1 cellular context compared by ENCODE assay signal in the genomic region with DNA sequence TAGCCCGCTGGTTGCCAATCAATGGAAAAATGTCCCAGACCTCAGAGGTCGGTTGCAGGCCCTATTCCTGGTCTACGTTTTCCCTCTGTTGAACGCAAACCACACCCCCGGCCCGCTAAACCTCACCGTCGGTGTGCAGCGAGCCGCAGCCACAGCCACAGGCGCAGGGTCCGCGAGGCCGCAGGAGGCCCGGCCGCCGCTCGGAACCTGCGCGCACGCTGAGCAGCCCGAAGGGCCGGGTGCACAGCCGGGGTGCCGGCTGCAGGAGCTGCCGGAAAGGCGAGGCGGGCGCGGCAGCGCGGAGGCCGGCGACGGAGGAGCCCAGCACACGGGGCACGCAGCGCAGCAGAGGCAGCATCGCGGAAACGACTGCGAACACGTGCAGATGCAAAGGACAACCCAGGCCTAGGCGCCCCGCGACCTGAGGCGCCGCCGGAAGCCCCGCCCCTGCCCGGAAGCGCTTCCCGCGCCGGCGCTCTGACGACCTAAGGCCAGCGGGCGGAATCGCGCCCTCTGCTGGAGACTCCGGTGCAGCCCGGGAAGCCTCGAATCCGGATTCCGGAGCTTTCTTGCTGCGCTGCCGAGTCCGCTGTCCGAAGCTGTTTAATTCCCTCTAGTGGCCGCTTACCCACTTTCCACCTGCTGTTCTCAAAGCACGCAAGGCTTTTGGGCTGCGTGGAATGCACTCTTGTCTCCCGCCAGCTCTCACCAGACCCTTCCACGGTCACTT.
TF ChIP-seq lines count a peak whose summit lies in the region.

A gene with protein sequence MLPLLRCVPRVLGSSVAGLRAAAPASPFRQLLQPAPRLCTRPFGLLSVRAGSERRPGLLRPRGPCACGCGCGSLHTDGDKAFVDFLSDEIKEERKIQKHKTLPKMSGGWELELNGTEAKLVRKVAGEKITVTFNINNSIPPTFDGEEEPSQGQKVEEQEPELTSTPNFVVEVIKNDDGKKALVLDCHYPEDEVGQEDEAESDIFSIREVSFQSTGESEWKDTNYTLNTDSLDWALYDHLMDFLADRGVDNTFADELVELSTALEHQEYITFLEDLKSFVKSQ (minus strand): TSS at position 440 of the 730 bp plus-strand sequence. CDS start 82 bp downstream, at position 358.

TF ChIP-seq in HEK293, 187 proteins besides CTCF, POLR2A, EP300 and RAD21 (continued from another document and continues in another):
- TF ChIP-seq, protein P1, sequence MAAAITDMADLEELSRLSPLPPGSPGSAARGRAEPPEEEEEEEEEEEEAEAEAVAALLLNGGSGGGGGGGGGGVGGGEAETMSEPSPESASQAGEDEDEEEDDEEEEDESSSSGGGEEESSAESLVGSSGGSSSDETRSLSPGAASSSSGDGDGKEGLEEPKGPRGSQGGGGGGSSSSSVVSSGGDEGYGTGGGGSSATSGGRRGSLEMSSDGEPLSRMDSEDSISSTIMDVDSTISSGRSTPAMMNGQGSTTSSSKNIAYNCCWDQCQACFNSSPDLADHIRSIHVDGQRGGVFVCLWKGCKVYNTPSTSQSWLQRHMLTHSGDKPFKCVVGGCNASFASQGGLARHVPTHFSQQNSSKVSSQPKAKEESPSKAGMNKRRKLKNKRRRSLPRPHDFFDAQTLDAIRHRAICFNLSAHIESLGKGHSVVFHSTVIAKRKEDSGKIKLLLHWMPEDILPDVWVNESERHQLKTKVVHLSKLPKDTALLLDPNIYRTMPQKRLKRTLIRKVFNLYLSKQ (tag by site-specific recombination; IDR thresholded peaks at IDR 0.05; ENCODE audit: borderline replicate concordance): no peak
- TF ChIP-seq ZNF670 (tag by site-specific recombination; IDR thresholded peaks at IDR 0.05; ENCODE audit: low read depth): no peak
- 0 out of 2 replicates have a peak, but pooled peaks have one; percentile 68 for TF ChIP-seq HOXA7 (CRISPR knock-in tag; IDR thresholded peaks at IDR 0.05; ENCODE audit: borderline replicate concordance)
- TF ChIP-seq, protein P2, sequence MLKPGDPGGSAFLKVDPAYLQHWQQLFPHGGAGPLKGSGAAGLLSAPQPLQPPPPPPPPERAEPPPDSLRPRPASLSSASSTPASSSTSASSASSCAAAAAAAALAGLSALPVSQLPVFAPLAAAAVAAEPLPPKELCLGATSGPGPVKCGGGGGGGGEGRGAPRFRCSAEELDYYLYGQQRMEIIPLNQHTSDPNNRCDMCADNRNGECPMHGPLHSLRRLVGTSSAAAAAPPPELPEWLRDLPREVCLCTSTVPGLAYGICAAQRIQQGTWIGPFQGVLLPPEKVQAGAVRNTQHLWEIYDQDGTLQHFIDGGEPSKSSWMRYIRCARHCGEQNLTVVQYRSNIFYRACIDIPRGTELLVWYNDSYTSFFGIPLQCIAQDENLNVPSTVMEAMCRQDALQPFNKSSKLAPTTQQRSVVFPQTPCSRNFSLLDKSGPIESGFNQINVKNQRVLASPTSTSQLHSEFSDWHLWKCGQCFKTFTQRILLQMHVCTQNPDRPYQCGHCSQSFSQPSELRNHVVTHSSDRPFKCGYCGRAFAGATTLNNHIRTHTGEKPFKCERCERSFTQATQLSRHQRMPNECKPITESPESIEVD (tag by site-specific recombination; IDR thresholded peaks at IDR 0.05): no peak
- no peak for TF ChIP-seq ZNF423 (tag by site-specific recombination; IDR thresholded peaks at IDR 0.05)
- TF ChIP-seq GLIS1 (tag by site-specific recombination; IDR thresholded peaks at IDR 0.05): no peak
- TF ChIP-seq, protein P3, sequence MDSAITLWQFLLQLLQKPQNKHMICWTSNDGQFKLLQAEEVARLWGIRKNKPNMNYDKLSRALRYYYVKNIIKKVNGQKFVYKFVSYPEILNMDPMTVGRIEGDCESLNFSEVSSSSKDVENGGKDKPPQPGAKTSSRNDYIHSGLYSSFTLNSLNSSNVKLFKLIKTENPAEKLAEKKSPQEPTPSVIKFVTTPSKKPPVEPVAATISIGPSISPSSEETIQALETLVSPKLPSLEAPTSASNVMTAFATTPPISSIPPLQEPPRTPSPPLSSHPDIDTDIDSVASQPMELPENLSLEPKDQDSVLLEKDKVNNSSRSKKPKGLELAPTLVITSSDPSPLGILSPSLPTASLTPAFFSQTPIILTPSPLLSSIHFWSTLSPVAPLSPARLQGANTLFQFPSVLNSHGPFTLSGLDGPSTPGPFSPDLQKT (IDR thresholded peaks at IDR 0.05; ENCODE audit: borderline replicate concordance, low read depth, low read length): no peak
- no peak for TF ChIP-seq ZNF19 (tag by site-specific recombination; IDR thresholded peaks at IDR 0.05; ENCODE audit: low read depth)
- no peak for TF ChIP-seq ZNF311 (tag by site-specific recombination; IDR thresholded peaks at IDR 0.05; ENCODE audit: borderline replicate concordance)
- no peak for TF ChIP-seq ZNF121 (tag by site-specific recombination; IDR thresholded peaks at IDR 0.05)
- no peak for TF ChIP-seq ZNF175 (tag by site-specific recombination; IDR thresholded peaks at IDR 0.05)
- TF ChIP-seq ZNF501 (tag by site-specific recombination; IDR thresholded peaks at IDR 0.05): 0 out of 2 replicates have a peak, but pooled peaks have one; percentile 45
- TF ChIP-seq, protein P4, sequence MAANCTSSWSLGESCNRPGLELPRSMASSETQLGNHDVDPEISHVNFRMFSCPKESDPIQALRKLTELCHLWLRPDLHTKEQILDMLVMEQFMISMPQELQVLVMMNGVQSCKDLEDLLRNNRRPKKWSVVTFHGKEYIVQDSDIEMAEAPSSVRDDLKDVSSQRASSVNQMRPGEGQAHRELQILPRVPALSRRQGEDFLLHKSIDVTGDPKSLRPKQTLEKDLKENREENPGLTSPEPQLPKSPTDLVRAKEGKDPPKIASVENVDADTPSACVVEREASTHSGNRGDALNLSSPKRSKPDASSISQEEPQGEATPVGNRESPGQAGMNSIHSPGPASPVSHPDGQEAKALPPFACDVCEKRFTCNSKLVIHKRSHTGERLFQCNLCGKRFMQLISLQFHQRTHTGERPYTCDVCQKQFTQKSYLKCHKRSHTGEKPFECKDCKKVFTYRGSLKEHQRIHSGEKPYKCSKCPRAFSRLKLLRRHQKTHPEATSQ (tag by site-specific recombination; IDR thresholded peaks at IDR 0.05): no peak
- peak; percentile 32; the same call in 1 of the 2 replicates for TF ChIP-seq ZNF341 (tag by site-specific recombination; IDR thresholded peaks at IDR 0.05; ENCODE audit: low read depth)
- TF ChIP-seq KLF1 (tag by site-specific recombination; IDR thresholded peaks at IDR 0.05): no peak
- TF ChIP-seq ZFP37 (tag by site-specific recombination; IDR thresholded peaks at IDR 0.05): no peak
- no peak for TF ChIP-seq ZNF23 (tag by site-specific recombination; IDR thresholded peaks at IDR 0.05; ENCODE audit: borderline replicate concordance)
- no peak for TF ChIP-seq IKZF3 (tag by site-specific recombination; IDR thresholded peaks at IDR 0.05)
- no peak for TF ChIP-seq HOXC10 (CRISPR knock-in tag; IDR thresholded peaks at IDR 0.05)
- TF ChIP-seq ZNF157 (tag by site-specific recombination; IDR thresholded peaks at IDR 0.05): no peak
- TF ChIP-seq ZNF660 (tag by site-specific recombination; IDR thresholded peaks at IDR 0.05): peak; percentile 86
- no peak for TF ChIP-seq ZNF221 (tag by site-specific recombination; IDR thresholded peaks at IDR 0.05; ENCODE audit: borderline replicate concordance)
- no peak for TF ChIP-seq ZNF114 (tag by site-specific recombination; IDR thresholded peaks at IDR 0.05)
- TF ChIP-seq ZNF530 (tag by site-specific recombination; IDR thresholded peaks at IDR 0.05; ENCODE audit: low read depth): no peak
- TF ChIP-seq ZNF266 (tag by site-specific recombination; IDR thresholded peaks at IDR 0.05; ENCODE audit: low read depth): no peak
- TF ChIP-seq, protein P5, sequence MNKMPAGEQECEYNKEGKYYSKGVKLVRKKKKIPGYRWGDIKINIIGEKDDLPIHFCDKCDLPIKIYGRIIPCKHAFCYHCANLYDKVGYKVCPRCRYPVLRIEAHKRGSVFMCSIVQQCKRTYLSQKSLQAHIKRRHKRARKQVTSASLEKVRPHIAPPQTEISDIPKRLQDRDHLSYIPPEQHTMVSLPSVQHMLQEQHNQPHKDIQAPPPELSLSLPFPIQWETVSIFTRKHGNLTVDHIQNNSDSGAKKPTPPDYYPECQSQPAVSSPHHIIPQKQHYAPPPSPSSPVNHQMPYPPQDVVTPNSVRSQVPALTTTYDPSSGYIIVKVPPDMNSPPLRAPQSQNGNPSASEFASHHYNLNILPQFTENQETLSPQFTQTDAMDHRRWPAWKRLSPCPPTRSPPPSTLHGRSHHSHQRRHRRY (tag by site-specific recombination; IDR thresholded peaks at IDR 0.05): no peak
- TF ChIP-seq, protein P6, sequence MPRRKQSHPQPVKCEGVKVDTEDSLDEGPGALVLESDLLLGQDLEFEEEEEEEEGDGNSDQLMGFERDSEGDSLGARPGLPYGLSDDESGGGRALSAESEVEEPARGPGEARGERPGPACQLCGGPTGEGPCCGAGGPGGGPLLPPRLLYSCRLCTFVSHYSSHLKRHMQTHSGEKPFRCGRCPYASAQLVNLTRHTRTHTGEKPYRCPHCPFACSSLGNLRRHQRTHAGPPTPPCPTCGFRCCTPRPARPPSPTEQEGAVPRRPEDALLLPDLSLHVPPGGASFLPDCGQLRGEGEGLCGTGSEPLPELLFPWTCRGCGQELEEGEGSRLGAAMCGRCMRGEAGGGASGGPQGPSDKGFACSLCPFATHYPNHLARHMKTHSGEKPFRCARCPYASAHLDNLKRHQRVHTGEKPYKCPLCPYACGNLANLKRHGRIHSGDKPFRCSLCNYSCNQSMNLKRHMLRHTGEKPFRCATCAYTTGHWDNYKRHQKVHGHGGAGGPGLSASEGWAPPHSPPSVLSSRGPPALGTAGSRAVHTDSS (tag by site-specific recombination; IDR thresholded peaks at IDR 0.05): no peak
- TF ChIP-seq ZNF571 (tag by site-specific recombination; IDR thresholded peaks at IDR 0.05): no peak
- no peak for TF ChIP-seq ZNF610 (tag by site-specific recombination; IDR thresholded peaks at IDR 0.05; ENCODE audit: borderline replicate concordance)
- TF ChIP-seq ZNF335 (tag by site-specific recombination; conservative IDR thresholded peaks at IDR 0.05): peak; percentile 81
- no peak for TF ChIP-seq ZNF391 (tag by site-specific recombination; IDR thresholded peaks at IDR 0.05; ENCODE audit: borderline replicate concordance, low read depth)
- TF ChIP-seq ZNF658 (tag by site-specific recombination; IDR thresholded peaks at IDR 0.05): no peak
- no peak for TF ChIP-seq ZNF169 (tag by site-specific recombination; IDR thresholded peaks at IDR 0.05)
- 0 out of 2 replicates have a peak, but pooled peaks have one; percentile 20 for TF ChIP-seq ZNF24 (tag by site-specific recombination; IDR thresholded peaks at IDR 0.05)
- TF ChIP-seq ZSCAN30 (tag by site-specific recombination; IDR thresholded peaks at IDR 0.05): peak; percentile 67
- TF ChIP-seq, protein P7, sequence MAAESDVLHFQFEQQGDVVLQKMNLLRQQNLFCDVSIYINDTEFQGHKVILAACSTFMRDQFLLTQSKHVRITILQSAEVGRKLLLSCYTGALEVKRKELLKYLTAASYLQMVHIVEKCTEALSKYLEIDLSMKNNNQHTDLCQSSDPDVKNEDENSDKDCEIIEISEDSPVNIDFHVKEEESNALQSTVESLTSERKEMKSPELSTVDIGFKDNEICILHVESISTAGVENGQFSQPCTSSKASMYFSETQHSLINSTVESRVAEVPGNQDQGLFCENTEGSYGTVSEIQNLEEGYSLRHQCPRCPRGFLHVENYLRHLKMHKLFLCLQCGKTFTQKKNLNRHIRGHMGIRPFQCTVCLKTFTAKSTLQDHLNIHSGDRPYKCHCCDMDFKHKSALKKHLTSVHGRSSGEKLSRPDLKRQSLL (tag by site-specific recombination; IDR thresholded peaks at IDR 0.05): no peak
- TF ChIP-seq PATZ1 (tag by site-specific recombination; IDR thresholded peaks at IDR 0.05): no peak
- TF ChIP-seq OSR2 (tag by site-specific recombination; IDR thresholded peaks at IDR 0.05): no peak
- TF ChIP-seq GLI2 (tag by site-specific recombination; IDR thresholded peaks at IDR 0.05; ENCODE audit: borderline replicate concordance, low read depth): no peak
- no peak for TF ChIP-seq ZNF776 (tag by site-specific recombination; IDR thresholded peaks at IDR 0.05; ENCODE audit: borderline replicate concordance)
- TF ChIP-seq ZFHX2 (tag by site-specific recombination; conservative IDR thresholded peaks at IDR 0.05): no peak
- TF ChIP-seq ZNF2 (tag by site-specific recombination; IDR thresholded peaks at IDR 0.05): no peak
- no peak for TF ChIP-seq MYNN (tag by site-specific recombination; IDR thresholded peaks at IDR 0.05; ENCODE audit: borderline replicate concordance)
- TF ChIP-seq BCL11B (tag by site-specific recombination; IDR thresholded peaks at IDR 0.05; ENCODE audit: low read depth): no peak
- no peak for TF ChIP-seq ZNF202 (tag by site-specific recombination; IDR thresholded peaks at IDR 0.05; ENCODE audit: borderline replicate concordance)
- no peak for TF ChIP-seq GLIS2 (tag by site-specific recombination; IDR thresholded peaks at IDR 0.05)
- TF ChIP-seq ZNF549 (tag by site-specific recombination; IDR thresholded peaks at IDR 0.05): no peak
- TF ChIP-seq ZNF16 (tag by site-specific recombination; IDR thresholded peaks at IDR 0.05; ENCODE audit: low read depth): no peak
- TF ChIP-seq ZNF561 (tag by site-specific recombination; IDR thresholded peaks at IDR 0.05; ENCODE audit: borderline replicate concordance): 0 out of 2 replicates have a peak, but pooled peaks have one; percentile 39
- TF ChIP-seq ZBTB26 (tag by site-specific recombination; optimal IDR thresholded peaks at IDR 0.05): peak; percentile 74
- TF ChIP-seq OVOL3 (tag by site-specific recombination; IDR thresholded peaks at IDR 0.05): no peak
- TF ChIP-seq ZNF654 (tag by site-specific recombination; IDR thresholded peaks at IDR 0.05; ENCODE audit: low read depth): peak; percentile 79
- no peak for TF ChIP-seq ZNF140 (tag by site-specific recombination; IDR thresholded peaks at IDR 0.05)
- TF ChIP-seq ZNF747 (tag by site-specific recombination; IDR thresholded peaks at IDR 0.05): no peak
- TF ChIP-seq ZNF624 (tag by site-specific recombination; IDR thresholded peaks at IDR 0.05): no peak
